ENCODE assay signal across 9 cellular contexts in the genomic region with DNA sequence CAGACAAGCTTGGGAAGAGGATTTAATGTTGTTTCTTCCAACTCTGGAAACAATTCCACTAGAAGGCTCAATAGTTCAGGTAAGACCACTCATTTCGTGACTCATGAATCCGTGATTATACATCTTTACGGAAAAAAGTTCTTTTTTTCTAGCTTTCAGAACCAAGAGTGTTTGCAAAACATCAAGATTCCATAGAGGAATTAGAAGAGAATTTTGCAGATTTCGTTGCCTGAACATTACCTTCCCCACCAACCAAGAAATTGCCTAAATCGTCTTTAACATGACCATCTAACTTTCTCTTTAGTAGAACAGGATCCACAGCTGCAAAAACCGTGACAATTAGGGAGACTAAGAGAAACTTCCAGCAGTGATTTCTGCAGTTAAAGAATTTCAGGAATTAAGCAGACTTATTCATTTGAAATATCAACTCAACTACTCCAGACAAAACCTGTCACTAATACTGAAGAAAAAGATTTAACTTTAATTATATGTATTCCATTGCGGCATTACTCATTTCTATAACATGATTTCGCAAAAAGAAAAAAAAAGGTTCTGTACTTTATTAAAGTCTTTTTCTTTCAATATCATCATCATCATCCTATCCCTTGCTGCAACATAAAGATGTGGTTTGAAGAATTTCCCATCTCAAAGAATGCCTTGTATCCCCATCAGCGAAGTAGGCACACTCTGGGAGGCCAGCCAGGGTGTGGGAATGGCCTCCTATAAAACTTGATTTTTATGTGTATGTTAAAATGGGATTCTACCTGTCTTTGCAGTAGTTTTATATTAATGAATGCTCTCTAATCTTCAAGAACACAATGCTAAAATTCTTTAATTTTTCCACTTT. TPM values are rescaled to one million over a fixed set of nuclear protein-coding genes. Genes with fewer than 3 reads are reported as not detected.
DNase-seq lines count a peak whose midpoint lies in the region; ATAC-seq, FAIRE-seq and TF ChIP-seq lines count a peak whose summit lies in the region.
"Had no signal": no experiment of that assay in that cellular context is flagged by ENCODE, and none has a peak within 500 bp of the region (broad histone marks: within the 10 kb centered on the region; RNA-seq: fewer than 3 reads in every experiment).

No MANE protein-coding gene starts in this region.

- H3K9me3 Mint-ChIP-seq in central memory CD8-positive, alpha-beta T cell = no peaks in the 10 kb centered on the region
- H3K9me3 Mint-ChIP-seq in naive B cell = no peaks in the 10 kb centered on the region

- ATAC-seq in central memory CD8-positive, alpha-beta T cell (replicated peaks; ENCODE audit: extremely low read depth, poor library complexity, severe bottlenecking) = no peak
- ATAC-seq in naive B cell (ENCODE audit: low read depth in 2 of 2) = no peak
- no peak for ATAC-seq in GM21528 (IDR thresholded peaks at IDR 0.05; ENCODE audit: low FRiP score, unreplicated experiment)
- ATAC-seq in HG03095 (IDR thresholded peaks at IDR 0.05; ENCODE audit: unreplicated experiment) = no peak
- no peak for ATAC-seq in GM21447 (IDR thresholded peaks at IDR 0.05; ENCODE audit: unreplicated experiment)

- peak overlapping the region; percentile 14 for H3K4me3 Mint-ChIP-seq in central memory CD8-positive, alpha-beta T cell
- H3K4me3 Mint-ChIP-seq in naive B cell = peak overlapping the region in 7 of 8 donors; percentile 25 to 92 (median 90)

- H3K27ac ChIP-seq in 22Rv1 = peak overlapping the region; percentile 80

- no peak for TF ChIP-seq CTCF in 22Rv1 (IDR thresholded peaks at IDR 0.05)

- DNase-seq in GM12891 (ENCODE audit: insufficient read length, low spot score) = no peak
- no peak for DNase-seq in central memory CD8-positive, alpha-beta T cell (ENCODE audit: low spot score in 2 of 2)
- DNase-seq in naive B cell = no peak
- DNase-seq in stimulated activated CD8-positive, alpha-beta memory T cell treated with anti-CD3 and anti-CD28 coated beads, Interleukin-4, amount 100 ng/mL, for 48 hours = no peak
- DNase-seq: stimulated activated CD4-positive, alpha-beta T cell treated with anti-CD3 and anti-CD28 coated beads, Interleukin-12 subunit alpha, Interleukin-12 subunit beta, amount 100 ng/mL, for 4 hours had no signal

- peaks cover 23% of the 10 kb centered on the region for H3K4me1 Mint-ChIP-seq in central memory CD8-positive, alpha-beta T cell
- H3K4me1 Mint-ChIP-seq in naive B cell = peaks cover 13 to 19% (median 17%) of the 10 kb centered on the region in 3 donors

- H3K36me3 Mint-ChIP-seq in central memory CD8-positive, alpha-beta T cell (ENCODE audit: insufficient read depth) = peaks cover 13% of the 10 kb centered on the region
- no peaks in the 10 kb centered on the region for H3K36me3 Mint-ChIP-seq in naive B cell

- no peaks in the 10 kb centered on the region for H3K27me3 Mint-ChIP-seq in central memory CD8-positive, alpha-beta T cell
- no peaks in the 10 kb centered on the region for H3K27me3 Mint-ChIP-seq in naive B cell

- FAIRE-seq in GM12891 (lab: Jason Lieb, UNC) = peak; percentile 57

- TF ChIP-seq POLR2A in GM12891 (IDR thresholded peaks at IDR 0.05; ENCODE audit: low read depth, low read length) = no peak

- no peak overlapping the region for H3K27ac Mint-ChIP-seq in central memory CD8-positive, alpha-beta T cell (ENCODE audit: low read depth)
- H3K27ac Mint-ChIP-seq in naive B cell = peak overlapping the region in 5 of 6 donors; percentile 14 to 93 (median 43)

TF ChIP-seq in GM12891, 5 proteins besides CTCF, POLR2A, EP300 and RAD21:
- no peak for TF ChIP-seq TAF1 (IDR thresholded peaks at IDR 0.05; ENCODE audit: low read depth, low read length)

RNA-seq across cellular contexts. Expression of a gene that starts 1.9 kb away (rescaled TPM):
- 11.7 TPM for polyA plus RNA-seq in GM12891 (2012; ENCODE audit: low read depth, missing spikeins)
- polyA plus RNA-seq in naive B cell (ENCODE audit: low read depth in 6 of 6) = 1 to 10 TPM; 2.3 to 5.8 (median 3.0) TPM
